17 cellular contexts compared by ENCODE assay signal in genomic region chr11:43810929-43811596, GRCh38.
A peak's percentile ranks its signal among the peaks of the same experiment; 100 is the strongest.
DNase-seq lines count a peak whose midpoint lies in the region; ATAC-seq and TF ChIP-seq lines count a peak whose summit lies in the region.
"Had no signal": no experiment of that assay in that cellular context is flagged by ENCODE, and none has a peak within 500 bp of the region (broad histone marks: within the 10 kb centered on the region; RNA-seq: fewer than 3 reads in every experiment).

No MANE protein-coding gene starts in this region.

- no peak overlapping the region for H3K4me3 ChIP-seq in BJ (ENCODE audit: low read depth, low read length)
- H3K4me3 ChIP-seq in epithelial cell of proximal tubule (ENCODE audit: low read depth, low read length), result no peak overlapping the region
- no peak overlapping the region for H3K4me3 ChIP-seq in osteoblast (ENCODE audit: insufficient read depth, low read length)
- H3K4me3 ChIP-seq: esophagus squamous epithelium, left lung, ovary, SK-N-MC had no signal

- H3K4me1 ChIP-seq in osteoblast (ENCODE audit: insufficient read depth, low read length), result no peaks in the 10 kb centered on the region
- H3K4me1 ChIP-seq: esophagus squamous epithelium, left lung had no signal

- CTCF ChIA-PET in BJ (lab: Yijun Ruan, JAX), result no interaction called here

- H3K27me3 ChIP-seq in BJ (ENCODE audit: control insufficient read depth, insufficient read depth, low read length), result no peaks in the 10 kb centered on the region
- H3K27me3 ChIP-seq in osteoblast (ENCODE audit: insufficient read depth, low read length), result no peaks in the 10 kb centered on the region
- H3K27me3 ChIP-seq: esophagus squamous epithelium, left lung, ovary had no signal

- H3K9me3 ChIP-seq in osteoblast (ENCODE audit: low read depth, low read length), result no peaks in the 10 kb centered on the region
- H3K9me3 ChIP-seq: esophagus squamous epithelium, left lung, ovary had no signal

- peaks cover 6% of the 10 kb centered on the region for H4K20me1 ChIP-seq in osteoblast (ENCODE audit: insufficient read depth, low read length)

- POLR2A ChIA-PET in BJ (lab: Charles Lee), result no interaction called here

- no peaks in the 10 kb centered on the region for H3K36me3 ChIP-seq in BJ (ENCODE audit: control insufficient read depth, insufficient read depth, low read length)
- H3K36me3 ChIP-seq in osteoblast (ENCODE audit: insufficient read depth, low read length), result peaks cover 4% of the 10 kb centered on the region
- H3K36me3 ChIP-seq: ovary had no signal

- ATAC-seq in HG03354 (IDR thresholded peaks at IDR 0.05; ENCODE audit: poor library complexity, severe bottlenecking, unreplicated experiment) (no peak), HG03469 (IDR thresholded peaks at IDR 0.05; ENCODE audit: unreplicated experiment) (no peak)
- ATAC-seq: left lung; stimulated activated naive CD8-positive, alpha-beta T cell treated with anti-CD3 and anti-CD28 coated beads, Interleukin-15, Interleukin-2, amounts not matched to agents 100 U/mL and 50 U/mL, for 24 hours had no signal

- TF ChIP-seq CTCF in BJ (IDR thresholded peaks at IDR 0.05; ENCODE audit: insufficient read depth, low read depth, low read length) (peak; percentile 42; the same call in 1 of the 2 replicates), epithelial cell of proximal tubule (conservative IDR thresholded peaks at IDR 0.05; ENCODE audit: low read depth, low read length) (peak; percentile 39), osteoblast (IDR thresholded peaks at IDR 0.05; ENCODE audit: extremely low read depth, low read depth, low read length) (peak; percentile 33)

- H3K4me2 ChIP-seq in osteoblast (ENCODE audit: insufficient read depth, low read length), result no peak overlapping the region

- DNase-seq in BJ (ENCODE audit: low read depth), result no peak
- DNase-seq in SK-N-DZ (ENCODE audit: low spot score), result peak; percentile 16
- no peak for DNase-seq in epithelial cell of proximal tubule (ENCODE audit: low read depth)
- DNase-seq in osteoblast (ENCODE audit: insufficient read length, low spot score, missing footprints), result no peak
- DNase-seq in NCI-H128 (lab: John Stamatoyannopoulos, UW; ENCODE audit: unreplicated experiment), result no peak
- DNase-seq in NCI-H2029 (lab: John Stamatoyannopoulos, UW), result no peak
- DNase-seq: activated CD4-positive, CD25-positive, alpha-beta regulatory T cell treated with anti-CD3 and anti-CD28 coated beads, Interleukin-2, amount 50 U/mL, for 72 hours; activated T-cell treated with anti-CD3 and anti-CD28 coated beads, Interleukin-2, amount 50 U/mL, for 24 hours; esophagus squamous epithelium; left lung; NCI-H1105 treated with DMSO at 0.1 percent for 48 hours; ovary; stimulated activated CD4-positive, alpha-beta T cell treated with anti-CD3 and anti-CD28 coated beads, Interleukin-2, amount 100 ng/mL, for 48 hours; stimulated activated naive CD8-positive, alpha-beta T cell treated with anti-CD3 and anti-CD28 coated beads, Interleukin-15, Interleukin-2, amounts not matched to agents 100 U/mL and 50 U/mL, for 24 hours had no signal

- H3K27ac ChIP-seq in osteoblast (ENCODE audit: low read depth, low read length), result no peak overlapping the region
- H3K27ac ChIP-seq: esophagus squamous epithelium, left lung, ovary, SK-N-MC had no signal

- no peaks in the 10 kb centered on the region for H3K79me2 ChIP-seq in osteoblast (ENCODE audit: insufficient read depth, low read length)

- H2AFZ ChIP-seq in osteoblast (ENCODE audit: low read length), result no peak overlapping the region
